Comparison of ENCODE assay signal across 1 cellular context in genomic region chr5:173016621-173017046, GRCh38.
TF ChIP-seq lines count a peak whose summit lies in the region.

No MANE protein-coding gene starts in this region.

TF ChIP-seq in endothelial cell of umbilical vein, 7 proteins besides CTCF, POLR2A, EP300 and RAD21 (continued from another document):
- no peak for TF ChIP-seq MYC (IDR thresholded peaks at IDR 0.05; ENCODE audit: low read depth, low read length)
- TF ChIP-seq JUN (IDR thresholded peaks at IDR 0.05; ENCODE audit: borderline replicate concordance, insufficient read depth, insufficient read length, low read depth) = no peak
- no peak for TF ChIP-seq FOS (IDR thresholded peaks at IDR 0.05; ENCODE audit: borderline replicate concordance, insufficient read depth, low read length)
